In the genomic region with DNA sequence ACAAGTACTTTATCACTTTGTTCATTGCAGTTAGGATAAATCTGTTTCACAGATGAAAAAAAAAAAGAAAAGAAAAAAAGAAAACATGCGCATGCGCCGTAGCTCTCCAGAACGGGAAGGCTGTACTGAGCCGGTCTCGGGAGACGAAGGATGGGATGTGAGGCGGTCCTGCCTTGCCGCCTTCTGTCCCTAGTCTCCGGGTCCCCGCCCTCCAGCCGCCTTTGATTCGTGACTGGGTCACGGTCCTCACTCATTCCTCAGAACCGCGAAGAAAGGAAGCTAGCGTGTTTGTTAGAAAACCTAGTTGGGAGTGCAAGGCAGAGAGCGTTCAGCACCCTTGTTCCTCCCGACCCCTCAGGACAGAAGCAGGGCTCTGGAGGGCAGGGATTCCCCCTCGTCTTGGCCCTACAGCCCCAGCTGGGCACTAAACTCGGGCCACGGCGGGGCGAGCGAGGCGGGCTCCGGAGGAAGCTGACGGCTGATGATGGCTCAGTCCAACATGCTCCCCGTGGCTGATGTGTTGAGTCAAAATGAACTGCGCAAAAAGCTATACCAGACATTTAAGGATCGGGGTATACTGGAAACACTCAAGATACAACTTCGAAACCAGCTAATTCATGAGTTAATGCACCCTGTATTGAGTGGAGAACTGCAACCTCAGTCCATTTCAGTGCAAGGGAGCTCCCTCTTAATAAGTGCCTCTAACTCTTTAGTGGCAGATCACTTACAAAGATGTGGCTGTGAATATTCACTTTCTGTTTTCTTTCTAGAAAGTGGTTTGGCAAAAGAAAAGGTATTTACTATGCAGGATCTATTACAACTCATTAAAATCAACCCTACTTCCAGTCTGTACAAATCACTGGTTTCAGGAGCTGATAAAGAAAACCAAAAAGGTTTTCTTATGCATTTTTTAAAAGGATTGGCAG, we compare ENCODE assay signal across 7 cellular contexts. TPM values are rescaled to one million over a fixed set of nuclear protein-coding genes. Genes with fewer than 3 reads are reported as not detected.
DNase-seq lines count a peak whose midpoint lies in the region; ATAC-seq and TF ChIP-seq lines count a peak whose summit lies in the region.

No MANE protein-coding gene starts in this region.

- H3K4me1 Mint-ChIP-seq in WTC11: peaks cover 5% of the 10 kb centered on the region; the same call in 1 of the 2 replicates
- H3K4me1 Mint-ChIP-seq in Caco-2 (ENCODE audit: low read depth, unreplicated experiment): peaks cover 6% of the 10 kb centered on the region

- H3K4me1 ChIP-seq in spleen (peaks cover 0 to 3% (median 2%) of the 10 kb centered on the region in 6 donors), Caco-2 (no peaks in the 10 kb centered on the region)

- BruUV-seq in Caco-2 (replicated peaks; lab: Mats Ljungman, UMichigan): no TSS peak

- CTCF ChIA-PET in WTC11 (lab: Charles Lee): interaction anchor here (0.6 kb wide), 1 partner anchor 11 kb away, joined by 3 read pairs; no protein-coding TSS in a partner anchor
- CTCF ChIA-PET in Caco-2 (lab: Charles Lee): interaction anchor here (0.6 to 0.7 kb wide), 2 partner anchors 35 to 433 kb away, joined by 3 read pairs; no protein-coding TSS in a partner anchor

- H3K36me3 ChIP-seq in spleen (peaks cover 0 to 69% (median 21%) of the 10 kb centered on the region in 6 donors), Caco-2 (ENCODE audit: control insufficient read depth, insufficient read depth, low read length) (0 out of 2 replicates have a peak, but pooled peaks cover 2% of the 10 kb centered on the region)

- H3K36me3 Mint-ChIP-seq in WTC11 (no peaks in the 10 kb centered on the region), Caco-2 (ENCODE audit: insufficient read depth, unreplicated experiment) (peaks cover 27% of the 10 kb centered on the region)

- ATAC-seq in GM18867 (IDR thresholded peaks at IDR 0.05; ENCODE audit: unreplicated experiment): peak; percentile 70
- peak; percentile 48 for ATAC-seq in WTC11
- ATAC-seq in GM18505 (IDR thresholded peaks at IDR 0.05; ENCODE audit: unreplicated experiment): no peak
- no peak for ATAC-seq in HG02973 (IDR thresholded peaks at IDR 0.05; ENCODE audit: unreplicated experiment)

- H3K27me3 Mint-ChIP-seq in WTC11 (ENCODE audit: low read depth) (no peaks in the 10 kb centered on the region), Caco-2 (ENCODE audit: insufficient read depth, unreplicated experiment) (no peaks in the 10 kb centered on the region)

- POLR2A ChIA-PET in WTC11 (lab: Charles Lee) (interaction anchor here (0.6 kb wide), 1 partner anchor 1304 kb away, joined by 3 read pairs; no protein-coding TSS in a partner anchor), Caco-2 (lab: Charles Lee) (interaction anchor here (0.6 kb wide), 1 partner anchor 168 kb away, joined by 3 read pairs; no protein-coding TSS in a partner anchor)

- H3K27ac Mint-ChIP-seq in WTC11 (no peak overlapping the region), Caco-2 (ENCODE audit: unreplicated experiment) (no peak overlapping the region)

- no peak for TF ChIP-seq POLR2A in spleen (IDR thresholded peaks at IDR 0.05)
- TF ChIP-seq POLR2A in GM18505 (IDR thresholded peaks at IDR 0.05; ENCODE audit: borderline replicate concordance, extremely low read depth, insufficient read depth, insufficient read length): no peak

- 75 to 93% (median 83%) methylated on average over 32 of the region's 32 CpGs for WGBS in spleen, 5 donors

- H3K4me3 ChIP-seq in spleen (peak overlapping the region in 5 of 8 donors; percentile 18 to 52 (median 22)), Caco-2 (ENCODE audit: low read depth, low read length) (no peak overlapping the region)

- H3K9me3 Mint-ChIP-seq in WTC11 (no peaks in the 10 kb centered on the region), Caco-2 (ENCODE audit: unreplicated experiment) (no peaks in the 10 kb centered on the region)

- H3K9me3 ChIP-seq in spleen (no peaks in the 10 kb centered on the region), Caco-2 (no peaks in the 10 kb centered on the region)

- TF ChIP-seq CTCF in WTC11 (IDR thresholded peaks at IDR 0.05) (no peak), spleen (IDR thresholded peaks at IDR 0.05 in 8 of 11, conservative IDR thresholded peaks at IDR 0.05 in 3 of 11) (no peak), Caco-2 (IDR thresholded peaks at IDR 0.05; ENCODE audit: insufficient read depth in 1 of 2, low read depth in 1 of 2, low read length in 1 of 2, severe bottlenecking in 1 of 2, unreplicated experiment in 1 of 2) (no peak)

- intact Hi-C loops in spleen (cut with DNase I; ENCODE audit: low total_unique reads) (no loop called here), Caco-2 (cut with micrococcal nuclease; ENCODE audit: unreplicated experiment) (loop anchor here (10.0 kb wide), 1 partner anchor 164 kb away; no protein-coding TSS in a partner anchor)

- H3K4me3 Mint-ChIP-seq in WTC11 (no peak overlapping the region), Caco-2 (ENCODE audit: unreplicated experiment) (no peak overlapping the region)

- no peaks in the 10 kb centered on the region for H3K27me3 ChIP-seq in spleen (replicated peaks in 1 of 7)
- no peaks in the 10 kb centered on the region for H3K27me3 ChIP-seq in Caco-2 (replicated peaks; ENCODE audit: control insufficient read depth, insufficient read depth, low read length)

- DNase-seq in WTC11 (ENCODE audit: low spot score) (no peak), fibroblast of peridontal ligament (ENCODE audit: extremely low read depth) (peak; percentile 35), spleen (no peak), Caco-2 (no peak)

- H3K27ac ChIP-seq in spleen: peak overlapping the region in 4 of 8 donors; percentile 31 to 70 (median 44)

TF ChIP-seq in WTC11, 78 proteins besides CTCF, POLR2A, EP300 and RAD21 (continues in another document):
- no peak for TF ChIP-seq SMAD3 (CRISPR knock-in tag; IDR thresholded peaks at IDR 0.05; ENCODE audit: borderline replicate concordance)
- TF ChIP-seq, protein P1, sequence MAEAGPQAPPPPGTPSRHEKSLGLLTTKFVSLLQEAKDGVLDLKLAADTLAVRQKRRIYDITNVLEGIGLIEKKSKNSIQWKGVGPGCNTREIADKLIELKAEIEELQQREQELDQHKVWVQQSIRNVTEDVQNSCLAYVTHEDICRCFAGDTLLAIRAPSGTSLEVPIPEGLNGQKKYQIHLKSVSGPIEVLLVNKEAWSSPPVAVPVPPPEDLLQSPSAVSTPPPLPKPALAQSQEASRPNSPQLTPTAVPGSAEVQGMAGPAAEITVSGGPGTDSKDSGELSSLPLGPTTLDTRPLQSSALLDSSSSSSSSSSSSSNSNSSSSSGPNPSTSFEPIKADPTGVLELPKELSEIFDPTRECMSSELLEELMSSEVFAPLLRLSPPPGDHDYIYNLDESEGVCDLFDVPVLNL (CRISPR knock-in tag; IDR thresholded peaks at IDR 0.05; ENCODE audit: borderline replicate concordance, low read depth): no peak
- TF ChIP-seq ZNF396 (CRISPR knock-in tag; IDR thresholded peaks at IDR 0.05; ENCODE audit: borderline replicate concordance): no peak
- TF ChIP-seq TCF7 (CRISPR knock-in tag; IDR thresholded peaks at IDR 0.05; ENCODE audit: low read depth): no peak
- no peak for TF ChIP-seq TEAD4 (CRISPR knock-in tag; IDR thresholded peaks at IDR 0.05)
- TF ChIP-seq SOX15 (CRISPR knock-in tag; IDR thresholded peaks at IDR 0.05): no peak
- TF ChIP-seq ATF2 (CRISPR knock-in tag; IDR thresholded peaks at IDR 0.05; ENCODE audit: borderline replicate concordance, low read depth): no peak
- TF ChIP-seq ZNF532 (CRISPR knock-in tag; IDR thresholded peaks at IDR 0.05; ENCODE audit: borderline replicate concordance): no peak
- TF ChIP-seq ZNF121 (CRISPR knock-in tag; IDR thresholded peaks at IDR 0.05): no peak
- TF ChIP-seq SP1 (CRISPR knock-in tag; conservative IDR thresholded peaks at IDR 0.05): no peak
- no peak for TF ChIP-seq PRRX2 (CRISPR knock-in tag; IDR thresholded peaks at IDR 0.05)

RNA-seq across cellular contexts. Expression of gene CPLANE1, which starts 40.0 kb away (rescaled TPM):
- 4.8 to 6.5 TPM (median 5.7 TPM) in 3 replicates for total RNA-seq in WTC11 (2021)
- 10 to 100 TPM; 13.9 to 31.7 (median 22.6) TPM for total RNA-seq in spleen
- polyA plus RNA-seq in spleen: 1 to 10 TPM; 1.2 to 2.0 (median 1.6) TPM
- total RNA-seq in Caco-2 (2022): 15.3 and 17.3 TPM in 2 replicates

Comparison
In these comparisons a context has a peak if more than half of its experiments do, and no peak if none do; other contexts are left out.
1. ATAC-seq: peak in GM18867 (single experiment) and WTC11 (single experiment); none in GM18505 (single experiment) and HG02973 (single experiment).